In genomic region chr7:116426428-116427156, GRCh38 we compare ENCODE assay signal across 11 cellular contexts.
A peak's percentile ranks its signal among the peaks of the same experiment; 100 is the strongest.
DNase-seq lines count a peak whose midpoint lies in the region; ATAC-seq, FAIRE-seq and TF ChIP-seq lines count a peak whose summit lies in the region.
"Had no signal": no experiment of that assay in that cellular context is flagged by ENCODE, and none has a peak within 500 bp of the region (broad histone marks: within the 10 kb centered on the region; RNA-seq: fewer than 3 reads in every experiment).

No MANE protein-coding gene starts in this region.

- no peak for TF ChIP-seq POLR2A in esophagus muscularis mucosa (IDR thresholded peaks at IDR 0.05; ENCODE audit: low read depth)

- no peak for TF ChIP-seq CTCF in esophagus muscularis mucosa (IDR thresholded peaks at IDR 0.05)
- no peak for TF ChIP-seq CTCF in psoas muscle (IDR thresholded peaks at IDR 0.05)

- H3K9me3 ChIP-seq in esophagus muscularis mucosa (no peaks in the 10 kb centered on the region), psoas muscle (no peaks in the 10 kb centered on the region)

- H3K36me3 ChIP-seq in esophagus muscularis mucosa (no peaks in the 10 kb centered on the region), psoas muscle (ENCODE audit: insufficient read depth in 1 of 2, low read depth in 1 of 2) (no peaks in the 10 kb centered on the region)

- no peak overlapping the region for H3K4me3 ChIP-seq in esophagus muscularis mucosa
- H3K4me3 ChIP-seq in psoas muscle = no peak overlapping the region

- peak overlapping the region; percentile 7 to 56 (median 34) for H3K27ac ChIP-seq in esophagus muscularis mucosa (replicated peaks in 1 of 4)
- peak overlapping the region; percentile 33 for H3K27ac ChIP-seq in psoas muscle

- 59% methylated on average over 4 of the region's 4 CpGs for WGBS in esophagus muscularis mucosa
- whole genome bisulfite sequencing in psoas muscle, 3 donors = 60 to 63% (median 63%) methylated on average over 4 of the region's 4 CpGs

- no peak for ATAC-seq in psoas muscle
- no peak for ATAC-seq in GM21619 (IDR thresholded peaks at IDR 0.05; ENCODE audit: unreplicated experiment)
- ATAC-seq in HG03025 (IDR thresholded peaks at IDR 0.05; ENCODE audit: low FRiP score, unreplicated experiment) = no peak

- no peak for TF ChIP-seq EP300 in esophagus muscularis mucosa (IDR thresholded peaks at IDR 0.05)

- H3K4me1 ChIP-seq in esophagus muscularis mucosa = peaks cover 0 to 32% (median 8%) of the 10 kb centered on the region in 4 donors
- peaks cover 3% of the 10 kb centered on the region for H3K4me1 ChIP-seq in psoas muscle

- intact Hi-C loops in esophagus muscularis mucosa (cut with DNase I) (no loop called here), psoas muscle (cut with DNase I) (no loop called here)

- FAIRE-seq in RCC 7860 (lab: Jason Lieb, UNC) = peak; percentile 99
- FAIRE-seq: H1 had no signal

- DNase-seq in GM03348 (ENCODE audit: low spot score) (peak; percentile 58), RCC 7860 (ENCODE audit: low spot score) (peak; percentile 86), esophagus muscularis mucosa (ENCODE audit: extremely low spot score) (no peak), psoas muscle (no peak), mesenteric fat pad (ENCODE audit: low spot score) (no peak), NCI-H2171 (lab: John Stamatoyannopoulos, UW) (no peak)
- DNase-seq: midbrain, NCI-H1436 had no signal

- no peaks in the 10 kb centered on the region for H3K27me3 ChIP-seq in esophagus muscularis mucosa
- H3K27me3 ChIP-seq in psoas muscle (ENCODE audit: insufficient read depth in 3 of 3, low read length in 2 of 3) = no peaks in the 10 kb centered on the region

Comparison
In these comparisons a context has a peak if more than half of its experiments do, and no peak if none do; other contexts are left out.
1. DNase-seq: peak in GM03348 (single experiment) and RCC 7860 (single experiment); none in esophagus muscularis mucosa (single experiment), psoas muscle (0 of 2), mesenteric fat pad (single experiment) and NCI-H2171 (single experiment).